In the genomic region with DNA sequence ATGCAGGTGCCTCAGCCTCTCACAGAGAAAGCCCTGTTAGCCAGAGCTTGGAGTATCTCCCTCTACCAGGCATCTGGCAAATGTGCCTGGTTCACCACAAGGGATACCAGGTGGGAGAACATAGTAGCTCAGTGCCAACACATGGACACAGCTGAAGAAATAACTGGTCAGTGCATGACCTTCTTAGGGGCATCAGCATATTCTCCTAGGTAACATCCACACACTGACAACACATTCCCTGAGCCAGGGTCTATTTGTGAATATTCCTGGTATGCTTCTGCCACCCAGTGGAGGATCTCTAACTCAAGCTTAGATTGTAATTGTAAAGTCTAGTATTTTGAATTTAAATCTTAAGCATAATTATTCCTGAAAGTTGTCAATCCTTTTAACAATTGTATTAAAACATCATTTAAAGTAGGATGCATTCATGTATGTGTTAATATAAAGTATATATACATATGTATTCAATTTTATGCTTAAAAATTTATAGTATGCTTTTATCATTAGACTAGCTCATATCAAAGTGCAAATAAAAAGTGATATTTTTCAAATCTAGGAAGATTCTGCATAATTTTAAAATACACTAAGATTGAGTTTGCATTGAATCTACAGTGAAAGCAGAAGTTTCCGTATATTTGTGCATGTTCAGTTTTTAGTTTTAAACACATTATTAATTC, we compare ENCODE assay signal across 8 cellular contexts. TPM values are rescaled to one million over a fixed set of nuclear protein-coding genes. Genes with fewer than 3 reads are reported as not detected.
DNase-seq lines count a peak whose midpoint lies in the region; ATAC-seq and TF ChIP-seq lines count a peak whose summit lies in the region.

No MANE protein-coding gene starts in this region.

- CTCF ChIA-PET in mammary epithelial cell (lab: Charles Lee; ENCODE audit: low non-redundant PET), result interaction anchor here (0.6 to 1.0 kb wide), 3 partner anchors 255 to 551 kb away, joined by 3 to 5 read pairs (median 3); no protein-coding TSS in a partner anchor

- no peak overlapping the region for H3K9ac ChIP-seq in mammary epithelial cell (ENCODE audit: insufficient read depth, low read length)

- no peaks in the 10 kb centered on the region for H3K27me3 ChIP-seq in mammary epithelial cell (ENCODE audit: insufficient read depth, low read length)

- ATAC-seq in HG03442 (IDR thresholded peaks at IDR 0.05; ENCODE audit: unreplicated experiment) (peak; percentile 52), left colon (peak; percentile 78), HG02884 (IDR thresholded peaks at IDR 0.05; ENCODE audit: unreplicated experiment) (no peak)

- 58% methylated on average over 1 of the region's 1 CpG for WGBS in mammary epithelial cell (ENCODE audit: low coverage, missing lambda C conversion rate)

- no peak overlapping the region for H2AFZ ChIP-seq in mammary epithelial cell (ENCODE audit: low read depth, low read length)

- H4K20me1 ChIP-seq in mammary epithelial cell (ENCODE audit: insufficient read depth, low read length), result no peaks in the 10 kb centered on the region

- no peak overlapping the region for H3K4me2 ChIP-seq in mammary epithelial cell (ENCODE audit: insufficient read depth, low read depth, low read length)

- no peak overlapping the region for H3K27ac ChIP-seq in mammary epithelial cell (ENCODE audit: insufficient read depth, low read depth, low read length)

- H3K9me3 ChIP-seq in mammary epithelial cell (replicated peaks; ENCODE audit: insufficient read depth, low read length), result no peaks in the 10 kb centered on the region

- dilution Hi-C loops in mammary epithelial cell (cut with HindIII; ENCODE audit: low sequenced_read_pairs), result loop anchor here (5.0 kb wide), 1 partner anchor 315 kb away; no protein-coding TSS in a partner anchor

- BruUV-seq in mammary epithelial cell (replicated peaks; lab: Mats Ljungman, UMichigan), result no TSS peak

- no peaks in the 10 kb centered on the region for H3K79me2 ChIP-seq in mammary epithelial cell (ENCODE audit: insufficient read depth, low read length)

- peaks cover 5% of the 10 kb centered on the region for H3K4me1 ChIP-seq in mammary epithelial cell (ENCODE audit: insufficient read depth, low read length)

- H3K36me3 ChIP-seq in mammary epithelial cell (ENCODE audit: insufficient read depth, low read length), result no peaks in the 10 kb centered on the region

- TF ChIP-seq CTCF in mammary epithelial cell (conservative IDR thresholded peaks at IDR 0.05 in 1 of 2, IDR thresholded peaks at IDR 0.05 in 1 of 2; ENCODE audit: extremely low read depth in 1 of 2, insufficient read depth in 1 of 2, low read depth in 1 of 2, low read length in 2 of 2), result peak; percentile 51 to 69

- intact Hi-C loops in mammary epithelial cell (cut with micrococcal nuclease) (loop anchor here (1.0 to 10.0 kb wide), 3 partner anchors 312 to 845 kb away; no protein-coding TSS in a partner anchor), left colon (cut with DNase I, micrococcal nuclease) (loop anchor here in 1 of 2 donors (5.0 kb wide), 1 partner anchor 845 kb away; no protein-coding TSS in a partner anchor)

- peak; percentile 75 for DNase-seq in DMS53 treated with DMSO at 0.1 percent for 48 hours (lab: John Stamatoyannopoulos, UW; ENCODE audit: unreplicated experiment)
- DNase-seq in NCI-H82 (lab: John Stamatoyannopoulos, UW), result peak; percentile 84
- peak; percentile 41 for DNase-seq in mammary epithelial cell
- DNase-seq in left colon, result peak in 1 of 2 donors; percentile 9
- no peak for DNase-seq in activated gamma-delta T cell (lab: John Stamatoyannopoulos, UW)
- no peak for DNase-seq in activated gamma-delta T cell treated with Interleukin-2 at 50 U/mL for 16 hours

- no peak overlapping the region for H3K4me3 ChIP-seq in mammary epithelial cell (replicated peaks in 1 of 3; ENCODE audit: insufficient read depth in 1 of 3, low read depth in 2 of 3, low read length in 3 of 3)

- in situ Hi-C loops in mammary epithelial cell (cut with MboI; ENCODE audit: low sequenced_read_pairs in 2 of 2), result loop anchor here (5.0 to 25.0 kb wide), 3 partner anchors 310 to 1005 kb away; no protein-coding TSS in a partner anchor

RNA-seq across cellular contexts. Expression of gene COL21A1, which starts 45.3 kb away (rescaled TPM):
- total RNA-seq in mammary epithelial cell (under 1 TPM in 1 of 2 donors, not detected in 1; 0.50 TPM), left colon (1 to 10 TPM in 1 of 2 donors, under 1 TPM in 1; 0.55 to 2.8 TPM)
- polyA plus RNA-seq in mammary epithelial cell, result not detected
- polyA minus RNA-seq in mammary epithelial cell, result not detected

Comparison
In these comparisons a context has a peak if more than half of its experiments do, and no peak if none do; other contexts are left out.
1. DNase-seq: peak in DMS53 treated with DMSO at 0.1 percent for 48 hours (single experiment), NCI-H82 (single experiment) and mammary epithelial cell (single experiment); none in activated gamma-delta T cell (single experiment) and activated gamma-delta T cell treated with Interleukin-2 at 50 U/mL for 16 hours (single experiment).